ENCODE assay signal across 15 cellular contexts in the genomic region with DNA sequence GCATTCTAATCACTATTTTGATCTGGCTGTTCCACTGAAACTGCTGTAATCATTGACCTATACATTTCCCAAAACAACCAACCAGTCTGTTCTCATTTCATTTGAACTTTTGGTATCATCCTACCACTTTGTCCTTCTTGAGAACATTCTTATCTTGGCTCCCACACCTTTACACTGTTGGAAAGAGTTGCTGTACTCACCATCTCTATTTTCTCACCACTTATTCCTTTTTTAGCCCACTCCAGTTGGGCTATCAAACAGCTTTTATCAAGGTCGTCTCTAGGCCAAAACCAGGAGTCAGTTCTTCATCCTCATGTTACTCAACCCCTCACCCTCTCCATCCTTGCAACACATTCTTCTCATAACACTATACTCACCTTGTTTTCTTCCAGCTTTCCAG.
DNase-seq lines count a peak whose midpoint lies in the region; ATAC-seq and TF ChIP-seq lines count a peak whose summit lies in the region.
"Had no signal": no experiment of that assay in that cellular context is flagged by ENCODE, and none has a peak within 500 bp of the region (broad histone marks: within the 10 kb centered on the region; RNA-seq: fewer than 3 reads in every experiment).

No MANE protein-coding gene starts in this region.

- H3K36me3 Mint-ChIP-seq in activated CD8-positive, alpha-beta T cell treated with anti-CD3 and anti-CD28 coated beads, Interleukin-2, amount 10 ng/mL, durations not matched to agents 7 days and 5 days (ENCODE audit: low read depth) = peaks cover 1% of the 10 kb centered on the region
- H3K36me3 Mint-ChIP-seq in activated CD8-positive, alpha-beta T cell treated with anti-CD3 and anti-CD28 coated beads for 36 hours (ENCODE audit: low read depth) = peaks cover 14% of the 10 kb centered on the region
- no peaks in the 10 kb centered on the region for H3K36me3 Mint-ChIP-seq in endothelial cell (ENCODE audit: low read depth, unreplicated experiment)
- no peaks in the 10 kb centered on the region for H3K36me3 Mint-ChIP-seq in glutamatergic neuron (ENCODE audit: unreplicated experiment)
- H3K36me3 Mint-ChIP-seq in T-helper 2 cell treated with Interferon-gamma antibody and Interleukin-4, amounts not matched to agents 5 μg/mL and 100 μg/mL, for 36 hours (ENCODE audit: low read depth) = peaks cover 7% of the 10 kb centered on the region

- H3K9me3 Mint-ChIP-seq in activated CD8-positive, alpha-beta T cell treated with anti-CD3 and anti-CD28 coated beads, Interleukin-2, amount 10 ng/mL, durations not matched to agents 7 days and 5 days (ENCODE audit: insufficient read depth) = no peaks in the 10 kb centered on the region
- H3K9me3 Mint-ChIP-seq in activated CD8-positive, alpha-beta T cell treated with anti-CD3 and anti-CD28 coated beads for 36 hours = no peaks in the 10 kb centered on the region
- H3K9me3 Mint-ChIP-seq in endothelial cell (ENCODE audit: unreplicated experiment) = no peaks in the 10 kb centered on the region
- H3K9me3 Mint-ChIP-seq in glutamatergic neuron (ENCODE audit: unreplicated experiment) = no peaks in the 10 kb centered on the region
- H3K9me3 Mint-ChIP-seq in T-helper 2 cell treated with Interferon-gamma antibody and Interleukin-4, amounts not matched to agents 5 μg/mL and 100 μg/mL, for 36 hours = no peaks in the 10 kb centered on the region
- H3K9me3 Mint-ChIP-seq: CD14-positive monocyte; CD8-positive, alpha-beta memory T cell had no signal

- H3K9me3 ChIP-seq in left ventricle myocardium inferior (replicated peaks) = no peaks in the 10 kb centered on the region
- H3K9me3 ChIP-seq: Caco-2 had no signal

- ATAC-seq in activated CD8-positive, alpha-beta T cell treated with anti-CD3 and anti-CD28 coated beads, Interleukin-2, amount 10 ng/mL, durations not matched to agents 7 days and 5 days = no peak
- ATAC-seq in activated CD8-positive, alpha-beta T cell treated with anti-CD3 and anti-CD28 coated beads for 36 hours = no peak
- peak; percentile 58 for ATAC-seq in left ventricle myocardium superior
- ATAC-seq: HCT116 had no signal

- no peak for DNase-seq in activated CD8-positive, alpha-beta T cell treated with anti-CD3 and anti-CD28 coated beads, Interleukin-2, amount 10 ng/mL, durations not matched to agents 7 days and 5 days
- DNase-seq in activated CD8-positive, alpha-beta T cell treated with anti-CD3 and anti-CD28 coated beads for 36 hours = no peak
- DNase-seq in left ventricle myocardium superior (no peak), left ventricle myocardium inferior (no peak), endothelial cell (ENCODE audit: low spot score) (no peak), glutamatergic neuron (no peak), NCI-H2081 (lab: John Stamatoyannopoulos, UW) (no peak)
- DNase-seq in T-helper 2 cell treated with Interferon-gamma antibody and Interleukin-4, amounts not matched to agents 5 μg/mL and 100 μg/mL, for 36 hours (ENCODE audit: low spot score) = no peak
- DNase-seq: Caco-2; CD8-positive, alpha-beta memory T cell; DND-41; GDM1 had no signal

- POLR2A ChIA-PET in activated CD8-positive, alpha-beta T cell treated with anti-CD3 and anti-CD28 coated beads, Interleukin-2, amount 10 ng/mL, durations not matched to agents 7 days and 5 days (lab: Charles Lee) = interaction anchor here (1.4 kb wide), 1 partner anchor 15 kb away, joined by 4 read pairs; no protein-coding TSS in a partner anchor
- POLR2A ChIA-PET in activated CD8-positive, alpha-beta T cell treated with anti-CD3 and anti-CD28 coated beads for 36 hours (lab: Charles Lee) = no interaction called here

- intact Hi-C loops in activated CD8-positive, alpha-beta T cell treated with anti-CD3 and anti-CD28 coated beads for 36 hours (cut with micrococcal nuclease) = no loop called here
- intact Hi-C loops in left ventricle myocardium superior (cut with micrococcal nuclease) (no loop called here), left ventricle myocardium inferior (cut with micrococcal nuclease) (no loop called here)

- H3K27me3 Mint-ChIP-seq in activated CD8-positive, alpha-beta T cell treated with anti-CD3 and anti-CD28 coated beads, Interleukin-2, amount 10 ng/mL, durations not matched to agents 7 days and 5 days (ENCODE audit: low read depth) = no peaks in the 10 kb centered on the region
- H3K27me3 Mint-ChIP-seq in activated CD8-positive, alpha-beta T cell treated with anti-CD3 and anti-CD28 coated beads for 36 hours = no peaks in the 10 kb centered on the region
- H3K27me3 Mint-ChIP-seq in endothelial cell (ENCODE audit: unreplicated experiment) = peaks cover 5% of the 10 kb centered on the region
- H3K27me3 Mint-ChIP-seq in glutamatergic neuron (ENCODE audit: unreplicated experiment) = no peaks in the 10 kb centered on the region
- H3K27me3 Mint-ChIP-seq in T-helper 2 cell treated with Interferon-gamma antibody and Interleukin-4, amounts not matched to agents 5 μg/mL and 100 μg/mL, for 36 hours (ENCODE audit: low read depth) = no peaks in the 10 kb centered on the region
- H3K27me3 Mint-ChIP-seq: CD8-positive, alpha-beta memory T cell had no signal

- H3K27ac ChIP-seq in left ventricle myocardium inferior (replicated peaks) = no peak overlapping the region
- H3K27ac ChIP-seq: HL-60 had no signal

- CTCF ChIA-PET in activated CD8-positive, alpha-beta T cell treated with anti-CD3 and anti-CD28 coated beads, Interleukin-2, amount 10 ng/mL, durations not matched to agents 7 days and 5 days (lab: Charles Lee) = no interaction called here
- CTCF ChIA-PET in activated CD8-positive, alpha-beta T cell treated with anti-CD3 and anti-CD28 coated beads for 36 hours (lab: Charles Lee) = no interaction called here

- TF ChIP-seq CTCF in activated CD8-positive, alpha-beta T cell treated with anti-CD3 and anti-CD28 coated beads for 36 hours (IDR thresholded peaks at IDR 0.05) = no peak
- TF ChIP-seq CTCF in left ventricle myocardium inferior (IDR thresholded peaks at IDR 0.05; ENCODE audit: borderline replicate concordance) = no peak
- TF ChIP-seq CTCF in endothelial cell (IDR thresholded peaks at IDR 0.05; ENCODE audit: unreplicated experiment) = no peak
- no peak for TF ChIP-seq CTCF in glutamatergic neuron (IDR thresholded peaks at IDR 0.05; ENCODE audit: partially characterized antibody, unreplicated experiment)

- peaks cover 17% of the 10 kb centered on the region for H3K4me1 Mint-ChIP-seq in activated CD8-positive, alpha-beta T cell treated with anti-CD3 and anti-CD28 coated beads, Interleukin-2, amount 10 ng/mL, durations not matched to agents 7 days and 5 days (ENCODE audit: low read depth)
- H3K4me1 Mint-ChIP-seq in activated CD8-positive, alpha-beta T cell treated with anti-CD3 and anti-CD28 coated beads for 36 hours (ENCODE audit: low read depth) = peaks cover 51% of the 10 kb centered on the region
- H3K4me1 Mint-ChIP-seq in endothelial cell (ENCODE audit: unreplicated experiment) (peaks cover 30% of the 10 kb centered on the region), glutamatergic neuron (ENCODE audit: low read depth, unreplicated experiment) (peaks cover 15% of the 10 kb centered on the region)
- H3K4me1 Mint-ChIP-seq in T-helper 2 cell treated with Interferon-gamma antibody and Interleukin-4, amounts not matched to agents 5 μg/mL and 100 μg/mL, for 36 hours (ENCODE audit: low read depth) = peaks cover 15% of the 10 kb centered on the region

- H3K36me3 ChIP-seq in left ventricle myocardium inferior = no peaks in the 10 kb centered on the region

- no peak overlapping the region for H3K4me3 ChIP-seq in left ventricle myocardium inferior

- H3K27me3 ChIP-seq in left ventricle myocardium inferior (ENCODE audit: low read depth) = no peaks in the 10 kb centered on the region

- no peak overlapping the region for H3K4me3 Mint-ChIP-seq in activated CD8-positive, alpha-beta T cell treated with anti-CD3 and anti-CD28 coated beads, Interleukin-2, amount 10 ng/mL, durations not matched to agents 7 days and 5 days
- H3K4me3 Mint-ChIP-seq in activated CD8-positive, alpha-beta T cell treated with anti-CD3 and anti-CD28 coated beads for 36 hours = no peak overlapping the region
- H3K4me3 Mint-ChIP-seq in endothelial cell (ENCODE audit: unreplicated experiment) = no peak overlapping the region
- H3K4me3 Mint-ChIP-seq in glutamatergic neuron (ENCODE audit: unreplicated experiment) = no peak overlapping the region
- H3K4me3 Mint-ChIP-seq in T-helper 2 cell treated with Interferon-gamma antibody and Interleukin-4, amounts not matched to agents 5 μg/mL and 100 μg/mL, for 36 hours = no peak overlapping the region
- H3K4me3 Mint-ChIP-seq: CD14-positive monocyte; CD8-positive, alpha-beta memory T cell had no signal

- peak overlapping the region; percentile 7 for H3K27ac Mint-ChIP-seq in activated CD8-positive, alpha-beta T cell treated with anti-CD3 and anti-CD28 coated beads, Interleukin-2, amount 10 ng/mL, durations not matched to agents 7 days and 5 days
- H3K27ac Mint-ChIP-seq in activated CD8-positive, alpha-beta T cell treated with anti-CD3 and anti-CD28 coated beads for 36 hours = no peak overlapping the region
- H3K27ac Mint-ChIP-seq in endothelial cell (ENCODE audit: unreplicated experiment) (peak overlapping the region; percentile 21), glutamatergic neuron (ENCODE audit: unreplicated experiment) (no peak overlapping the region)
- no peak overlapping the region for H3K27ac Mint-ChIP-seq in T-helper 2 cell treated with Interferon-gamma antibody and Interleukin-4, amounts not matched to agents 5 μg/mL and 100 μg/mL, for 36 hours
- H3K27ac Mint-ChIP-seq: CD14-positive monocyte had no signal

- peaks cover 57% of the 10 kb centered on the region for H3K4me1 ChIP-seq in left ventricle myocardium inferior

Comparison
In these comparisons a context has a peak if more than half of its experiments do, and no peak if none do; other contexts are left out.
1. H3K27ac Mint-ChIP-seq: peak in activated CD8-positive, alpha-beta T cell treated with anti-CD3 and anti-CD28 coated beads, Interleukin-2, amount 10 ng/mL, durations not matched to agents 7 days and 5 days (single experiment) and endothelial cell (single experiment); none in activated CD8-positive, alpha-beta T cell treated with anti-CD3 and anti-CD28 coated beads for 36 hours (single experiment), glutamatergic neuron (single experiment) and T-helper 2 cell treated with Interferon-gamma antibody and Interleukin-4, amounts not matched to agents 5 μg/mL and 100 μg/mL, for 36 hours (single experiment).